Comparison of ENCODE assay signal across 14 cellular contexts in genomic region chr2:40658917-40659316, GRCh38.
DNase-seq lines count a peak whose midpoint lies in the region; ATAC-seq, FAIRE-seq and TF ChIP-seq lines count a peak whose summit lies in the region.
"Had no signal": no experiment of that assay in that cellular context is flagged by ENCODE, and none has a peak within 500 bp of the region (broad histone marks: within the 10 kb centered on the region; RNA-seq: fewer than 3 reads in every experiment).

No MANE protein-coding gene starts in this region.

- no peak overlapping the region for H4K91ac ChIP-seq in H1 (replicated peaks; ENCODE audit: insufficient read length, low read length)

- no peak overlapping the region for H2AFZ ChIP-seq in PC-3 (ENCODE audit: low read length)
- H2AFZ ChIP-seq in H1 (ENCODE audit: low read length), result no peak overlapping the region

- no peak overlapping the region for H3K18ac ChIP-seq in H1 (ENCODE audit: extremely low read depth, low read length)
- no peak overlapping the region for H3K18ac ChIP-seq in mesendoderm (ENCODE audit: low read length)

- H3K27ac ChIP-seq in PC-3 (ENCODE audit: low read length) (no peak overlapping the region), H1 (ENCODE audit: low read depth, low read length) (no peak overlapping the region), mesendoderm (ENCODE audit: low read depth, low read length) (no peak overlapping the region), psoas muscle (no peak overlapping the region)

- H3K56ac ChIP-seq in H1 (replicated peaks; ENCODE audit: insufficient read length, low read depth, low read length), result no peak overlapping the region
- no peak overlapping the region for H3K56ac ChIP-seq in mesendoderm (ENCODE audit: low read length)

- TF ChIP-seq POLR2A in H1 (IDR thresholded peaks at IDR 0.05; ENCODE audit: control extremely low read depth in 1 of 2, low read depth in 2 of 2, low read length in 2 of 2), result no peak

- H2BK120ac ChIP-seq in H1 (replicated peaks; ENCODE audit: low read depth, low read length), result no peak overlapping the region
- no peak overlapping the region for H2BK120ac ChIP-seq in mesendoderm (ENCODE audit: low read depth, low read length)

- no peak overlapping the region for H4K5ac ChIP-seq in H1 (ENCODE audit: insufficient read length, low read depth, low read length)
- no peak overlapping the region for H4K5ac ChIP-seq in mesendoderm (ENCODE audit: low read length)

- peaks cover 9% of the 10 kb centered on the region for H3F3A ChIP-seq in PC-3 (ENCODE audit: low read length, unreplicated experiment)

- H3K4me1 ChIP-seq in PC-3 (ENCODE audit: insufficient read depth, low read length) (peaks cover 18% of the 10 kb centered on the region), H1 (replicated peaks in 1 of 4; ENCODE audit: control insufficient read depth in 3 of 4, insufficient read depth in 4 of 4, low read length in 3 of 4) (no peaks in the 10 kb centered on the region), mesendoderm (ENCODE audit: control insufficient read depth, low read depth, low read length) (no peaks in the 10 kb centered on the region), psoas muscle (no peaks in the 10 kb centered on the region)

- TF ChIP-seq CTCF in GM13976 (IDR thresholded peaks at IDR 0.05; ENCODE audit: borderline replicate concordance, control extremely low read depth, extremely low read depth, insufficient read depth, missing control alignments) (no peak), PC-3 (conservative IDR thresholded peaks at IDR 0.05; ENCODE audit: low read depth, low read length) (no peak), H1 (IDR thresholded peaks at IDR 0.05; ENCODE audit: control extremely low read depth in 1 of 3, insufficient read depth in 1 of 3, low read depth in 1 of 3, low read length in 3 of 3) (no peak), psoas muscle (IDR thresholded peaks at IDR 0.05) (no peak)

- H2BK5ac ChIP-seq in H1 (ENCODE audit: low read depth, low read length) (no peak overlapping the region), mesendoderm (ENCODE audit: low read length) (no peak overlapping the region)

- no peak overlapping the region for H2BK15ac ChIP-seq in H1 (ENCODE audit: low read length)
- no peak overlapping the region for H2BK15ac ChIP-seq in mesendoderm (replicated peaks; ENCODE audit: low read depth)

- TF ChIP-seq RAD21 in H1 (IDR thresholded peaks at IDR 0.05 in 1 of 2, conservative IDR thresholded peaks at IDR 0.05 in 1 of 2; ENCODE audit: low read depth in 2 of 2, low read length in 2 of 2), result no peak

- no peak overlapping the region for H3K4me2 ChIP-seq in PC-3 (ENCODE audit: low read length)
- no peak overlapping the region for H3K4me2 ChIP-seq in H1 (ENCODE audit: insufficient read depth in 1 of 2, low read depth in 2 of 2, low read length in 2 of 2)
- H3K4me2 ChIP-seq in mesendoderm (ENCODE audit: low read length), result no peak overlapping the region

- WGBS in H1 (ENCODE audit: extremely low coverage in 1 of 2, insufficient coverage in 1 of 2, insufficient read length in 1 of 2, insufficient replicate concordance in 2 of 2, low coverage in 1 of 2, low lambda C conversion rate in 2 of 2, missing lambda C conversion rate in 1 of 2), 2 experiments, result 55% methylated on average over 1 of the region's 1 CpG; no CpG with 5 or more reads in 1 of the 2 experiments
- WGBS in mesendoderm (ENCODE audit: extremely low coverage, insufficient coverage, low lambda C conversion rate), result no CpG with 5 or more reads among the region's 1 CpG
- 16 to 24% (median 18%) methylated on average over 1 of the region's 1 CpG for WGBS in psoas muscle, 3 donors

- H3K79me2 ChIP-seq in PC-3 (ENCODE audit: low read length) (no peaks in the 10 kb centered on the region), H1 (ENCODE audit: control insufficient read depth in 1 of 2, insufficient read depth in 2 of 2, low read length in 2 of 2) (no peaks in the 10 kb centered on the region), mesendoderm (ENCODE audit: control insufficient read depth, insufficient read depth, low read length) (no peaks in the 10 kb centered on the region)

- no peaks in the 10 kb centered on the region for H3K9me2 ChIP-seq in PC-3 (replicated peaks; ENCODE audit: low read length)

- H4K8ac ChIP-seq in H1 (ENCODE audit: extremely low read depth, insufficient read depth, low read length) (no peak overlapping the region), mesendoderm (ENCODE audit: low read depth, low read length) (no peak overlapping the region)

- H3K36me3 ChIP-seq in PC-3 (ENCODE audit: low read depth, low read length), result no peaks in the 10 kb centered on the region
- no peaks in the 10 kb centered on the region for H3K36me3 ChIP-seq in H1 (ENCODE audit: control insufficient read depth in 2 of 4, insufficient read depth in 4 of 4, low read length in 3 of 4)
- H3K36me3 ChIP-seq in mesendoderm (ENCODE audit: control insufficient read depth, insufficient read depth, low read length), result no peaks in the 10 kb centered on the region
- no peaks in the 10 kb centered on the region for H3K36me3 ChIP-seq in psoas muscle (ENCODE audit: insufficient read depth in 1 of 2, low read depth in 1 of 2)

- POLR2A ChIA-PET in PC-3 (lab: Charles Lee; ENCODE audit: unreplicated experiment) (no interaction called here), H1 (lab: Charles Lee; ENCODE audit: partially characterized antibody) (no interaction called here)

- H3K4ac ChIP-seq in H1 (replicated peaks; ENCODE audit: insufficient read length, low read depth, low read length) (no peak overlapping the region), mesendoderm (ENCODE audit: low read depth, low read length) (no peak overlapping the region)

- H3K79me1 ChIP-seq in H1 (ENCODE audit: low read depth, low read length) (no peaks in the 10 kb centered on the region), mesendoderm (ENCODE audit: low read length) (no peaks in the 10 kb centered on the region)

- no peak for TF ChIP-seq EP300 in H1 (IDR thresholded peaks at IDR 0.05; ENCODE audit: borderline replicate concordance in 1 of 2, low read depth in 2 of 2, low read length in 2 of 2)

- no peak overlapping the region for H2BK12ac ChIP-seq in H1 (ENCODE audit: low read depth, low read length)

- H3K23ac ChIP-seq in H1 (ENCODE audit: insufficient read length), result no peak overlapping the region
- H3K23ac ChIP-seq in mesendoderm (ENCODE audit: low read length), result no peak overlapping the region

- BruUV-seq in PC-3 (replicated peaks; lab: Mats Ljungman, UMichigan), result no TSS peak

- H3K9ac ChIP-seq in PC-3 (ENCODE audit: low read length), result no peak overlapping the region
- no peak overlapping the region for H3K9ac ChIP-seq in H1 (replicated peaks in 1 of 4; ENCODE audit: extremely low read depth in 1 of 4, low read depth in 3 of 4, low read length in 3 of 4)
- H3K9ac ChIP-seq in mesendoderm (ENCODE audit: low read length), result no peak overlapping the region

- peak; percentile 58 for FAIRE-seq in H1 (lab: Jason Lieb, UNC)

- no peaks in the 10 kb centered on the region for H3K9me3 ChIP-seq in PC-3 (ENCODE audit: low read length)
- H3K9me3 ChIP-seq in H1 (ENCODE audit: insufficient read depth in 2 of 2, low read depth in 1 of 2, low read length in 1 of 2), result no peaks in the 10 kb centered on the region
- no peaks in the 10 kb centered on the region for H3K9me3 ChIP-seq in psoas muscle

- in situ Hi-C loops in GM13976 (cut with MboI; ENCODE audit: low sequenced_read_pairs, unreplicated experiment), result no loop called here

- ATAC-seq in PC-3, result no peak
- no peak for ATAC-seq in psoas muscle
- ATAC-seq in GM19395 (IDR thresholded peaks at IDR 0.05; ENCODE audit: unreplicated experiment), result no peak

- CTCF ChIA-PET in PC-3 (lab: Charles Lee), result interaction anchor here (0.5 kb wide), 1 partner anchor 415 kb away, joined by 8 read pairs; no protein-coding TSS in a partner anchor
- CTCF ChIA-PET in H1 (lab: Charles Lee; ENCODE audit: partially characterized antibody), result no interaction called here

- H2AK5ac ChIP-seq in H1 (ENCODE audit: low read depth, low read length) (no peak overlapping the region), mesendoderm (ENCODE audit: low read length) (no peak overlapping the region)

- H3K27me3 ChIP-seq in PC-3 (ENCODE audit: low read length), result no peaks in the 10 kb centered on the region
- no peaks in the 10 kb centered on the region for H3K27me3 ChIP-seq in H1 (replicated peaks in 1 of 4; ENCODE audit: control insufficient read depth in 3 of 4, extremely low read depth in 1 of 4, insufficient read depth in 3 of 4, low read length in 3 of 4)
- no peaks in the 10 kb centered on the region for H3K27me3 ChIP-seq in mesendoderm (ENCODE audit: insufficient read depth, low read length, poor library complexity)
- H3K27me3 ChIP-seq in psoas muscle (ENCODE audit: insufficient read depth in 3 of 3, low read length in 2 of 3), result no peaks in the 10 kb centered on the region

- H3K4me3 ChIP-seq in PC-3 (ENCODE audit: low read length), result no peak overlapping the region
- H3K4me3 ChIP-seq in H1 (ENCODE audit: extremely low read depth in 1 of 4, insufficient read depth in 2 of 4, low read depth in 3 of 4, low read length in 4 of 4), result no peak overlapping the region
- H3K4me3 ChIP-seq in mesendoderm (ENCODE audit: low read length), result no peak overlapping the region
- no peak overlapping the region for H3K4me3 ChIP-seq in psoas muscle

- no peak overlapping the region for H2BK20ac ChIP-seq in H1 (ENCODE audit: low read length)

- intact Hi-C loops in PC-3 (cut with micrococcal nuclease), result no loop called here
- intact Hi-C loops in psoas muscle (cut with DNase I), result no loop called here

- H3K14ac ChIP-seq in H1 (ENCODE audit: insufficient read length), result no peak overlapping the region

- no peaks in the 10 kb centered on the region for H3K23me2 ChIP-seq in H1 (ENCODE audit: low read depth, low read length)

- H4K20me1 ChIP-seq in PC-3 (ENCODE audit: low read length), result no peaks in the 10 kb centered on the region
- peaks cover 0 to 1% of the 10 kb centered on the region in 2 experiments for H4K20me1 ChIP-seq in H1 (replicated peaks in 1 of 2; ENCODE audit: control insufficient read depth in 1 of 2, insufficient read depth in 2 of 2, low read length in 2 of 2)

- DNase-seq in GM13976 (ENCODE audit: low spot score) (peak; percentile 4), PC-3 (peak; percentile 31), H1 (ENCODE audit: low read depth in 1 of 2, low spot score in 2 of 2) (no peak), mesendoderm (peak; percentile 69), psoas muscle (no peak), DMS153 treated with DMSO at 0.1 percent for 48 hours (lab: John Stamatoyannopoulos, UW; ENCODE audit: unreplicated experiment) (no peak)
- no peak for DNase-seq in stimulated activated CD4-positive, alpha-beta T cell treated with anti-CD3 and anti-CD28 coated beads, Interleukin-2, amount 100 ng/mL, for 24 hours
- DNase-seq: cerebellar nuclear complex; COR-L47; foreskin melanocyte; MV-4-11; NCI-H510A; stimulated activated naive CD4-positive, alpha-beta T cell treated with Interleukin-2 at 50 U/mL for 16 hours had no signal

TF ChIP-seq in H1, 55 proteins besides CTCF, POLR2A, EP300 and RAD21 (continues in another document):
- no peak for TF ChIP-seq CBX8 (IDR thresholded peaks at IDR 0.05; ENCODE audit: borderline replicate concordance, low read depth, low read length)
- no peak for TF ChIP-seq CBX5 (IDR thresholded peaks at IDR 0.05; ENCODE audit: low read depth, low read length)
- no peak for TF ChIP-seq GTF2F1 (IDR thresholded peaks at IDR 0.05; ENCODE audit: borderline replicate concordance, low read depth, low read length)
- no peak for TF ChIP-seq RNF2 (IDR thresholded peaks at IDR 0.05; ENCODE audit: borderline replicate concordance, low read depth, low read length, missing control alignments, poor library complexity, severe bottlenecking)

Comparison
In these comparisons a context has a peak if more than half of its experiments do, and no peak if none do; other contexts are left out.
1. DNase-seq: peak in GM13976 (single experiment), PC-3 (single experiment) and mesendoderm (single experiment); none in H1 (0 of 2), psoas muscle (0 of 2), stimulated activated CD4-positive, alpha-beta T cell treated with anti-CD3 and anti-CD28 coated beads, Interleukin-2, amount 100 ng/mL, for 24 hours (0 of 2) and DMS153 treated with DMSO at 0.1 percent for 48 hours (single experiment).